Comparison of ENCODE assay signal across 8 cellular contexts in the genomic region with DNA sequence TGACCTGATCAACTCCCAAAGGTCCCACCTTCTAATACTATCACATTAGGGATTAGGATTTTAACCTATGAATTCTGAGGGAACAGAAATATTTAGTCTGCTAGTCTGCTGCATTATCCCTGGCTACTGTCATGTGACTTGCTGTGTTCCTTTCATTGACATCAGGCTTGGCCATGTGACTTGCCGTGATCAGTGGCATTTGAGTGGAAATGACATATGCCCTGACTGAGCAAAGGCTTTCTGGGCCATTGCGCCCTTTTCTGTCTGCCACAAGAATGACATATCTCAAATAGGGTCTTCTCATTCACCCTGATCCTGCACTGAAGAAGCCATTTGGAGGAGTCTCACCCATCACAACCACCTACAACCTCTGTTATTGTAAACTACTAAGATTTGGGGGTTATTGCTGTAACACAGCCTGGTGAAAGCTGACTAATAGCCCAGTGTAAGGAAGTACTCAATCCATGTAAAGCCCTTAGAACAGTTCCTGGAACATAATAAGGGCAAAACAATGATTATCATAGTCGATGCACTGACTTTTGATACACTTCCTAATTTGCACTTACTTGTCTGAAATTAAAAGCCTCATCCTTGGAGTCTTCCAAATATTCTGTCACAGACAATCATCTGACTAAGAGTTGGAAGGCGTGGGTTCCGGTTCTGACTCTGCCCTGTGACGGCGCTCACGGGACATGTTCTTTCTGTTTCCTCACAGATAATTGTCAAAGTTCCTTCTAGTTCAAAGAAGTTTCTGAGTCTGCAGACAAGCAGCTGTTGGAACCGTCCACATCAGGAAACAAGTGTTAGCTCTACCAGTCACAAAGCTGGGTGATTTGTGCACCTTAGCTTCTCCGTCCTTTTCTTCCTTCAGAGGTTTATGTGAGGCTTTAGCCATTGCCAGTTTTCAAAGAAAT. TPM values are rescaled to one million over a fixed set of nuclear protein-coding genes. Genes with fewer than 3 reads are reported as not detected.
A peak's percentile ranks its signal among the peaks of the same experiment; 100 is the strongest.
DNase-seq lines count a peak whose midpoint lies in the region; ATAC-seq, FAIRE-seq and TF ChIP-seq lines count a peak whose summit lies in the region.

No MANE protein-coding gene starts in this region.

- ATAC-seq in A549 (no peak), GM21619 (IDR thresholded peaks at IDR 0.05; ENCODE audit: unreplicated experiment) (peak; percentile 48), lung (ENCODE audit: insufficient read depth, low FRiP score) (peak; percentile 73)

- H3K27me3 ChIP-seq in Peyer's patch (no peaks in the 10 kb centered on the region), lung (ENCODE audit: control insufficient read depth, insufficient read depth) (no peaks in the 10 kb centered on the region)

- no peaks in the 10 kb centered on the region for H3K4me1 ChIP-seq in A549
- H3K4me1 ChIP-seq in Peyer's patch = peaks cover 0 to 5% (median 2%) of the 10 kb centered on the region in 4 donors
- H3K4me1 ChIP-seq in lung (ENCODE audit: control insufficient read depth in 2 of 2, insufficient read depth in 2 of 2, low read length in 2 of 2) = peaks cover 6 to 8% of the 10 kb centered on the region in 2 donors

- intact Hi-C loops in activated naive CD4-positive, alpha-beta T cell treated with anti-CD3 and anti-CD28 coated beads for 36 hours (cut with micrococcal nuclease) = loop anchor here (1.0 to 5.0 kb wide), 7 partner anchors 10 to 324 kb away; no protein-coding TSS in a partner anchor

- H3K4me1 Mint-ChIP-seq in activated naive CD4-positive, alpha-beta T cell treated with anti-CD3 and anti-CD28 coated beads for 36 hours (ENCODE audit: low read depth) = peaks cover 44% of the 10 kb centered on the region

- peak overlapping the region; percentile 25 for H3K4me3 Mint-ChIP-seq in activated naive CD4-positive, alpha-beta T cell treated with anti-CD3 and anti-CD28 coated beads for 36 hours

- H3K4me3 ChIP-seq in A549 = no peak overlapping the region
- no peak overlapping the region for H3K4me3 ChIP-seq in Peyer's patch
- no peak overlapping the region for H3K4me3 ChIP-seq in lung

- H3K9me3 Mint-ChIP-seq in activated naive CD4-positive, alpha-beta T cell treated with anti-CD3 and anti-CD28 coated beads for 36 hours = no peaks in the 10 kb centered on the region

- WGBS in A549 (ENCODE audit: missing lambda C conversion rate) = 60% methylated on average over 10 of the region's 10 CpGs
- 16 to 39% methylated on average over 10 of the region's 10 CpGs for WGBS in lung, 2 donors

- no peaks in the 10 kb centered on the region for H3K36me3 ChIP-seq in Peyer's patch
- no peaks in the 10 kb centered on the region for H3K36me3 ChIP-seq in lung (ENCODE audit: control insufficient read depth in 2 of 2, insufficient read depth in 2 of 2, low read length in 2 of 2)

- TF ChIP-seq EP300 in A549 (IDR thresholded peaks at IDR 0.05) = no peak

- H3K9me3 ChIP-seq in A549 = no peaks in the 10 kb centered on the region
- H3K9me3 ChIP-seq in Peyer's patch = no peaks in the 10 kb centered on the region
- H3K9me3 ChIP-seq in lung (ENCODE audit: control insufficient read depth in 2 of 2, insufficient read depth in 1 of 2, low read length in 1 of 2) = no peaks in the 10 kb centered on the region

- CTCF ChIA-PET in A549 (lab: Yijun Ruan, JAX) = interaction anchor here (0.9 kb wide), 1 partner anchor 763 kb away, joined by 3 read pairs; no protein-coding TSS in a partner anchor
- CTCF ChIA-PET in activated naive CD4-positive, alpha-beta T cell treated with anti-CD3 and anti-CD28 coated beads for 36 hours (lab: Charles Lee) = interaction anchor here (0.6 to 1.0 kb wide), 5 partner anchors 12 to 136 kb away, joined by 3 to 6 read pairs (median 3); no protein-coding TSS in a partner anchor

- TF ChIP-seq POLR2A in A549 (IDR thresholded peaks at IDR 0.05; ENCODE audit: low read length) = no peak
- TF ChIP-seq POLR2A in Peyer's patch (IDR thresholded peaks at IDR 0.05) = peak in 1 of 2 donors; percentile 20

- H3K4me2 ChIP-seq in A549 = no peak overlapping the region

- POLR2A ChIA-PET in A549 (lab: Yijun Ruan, JAX) = no interaction called here

- H3K27ac ChIP-seq in A549 (no peak overlapping the region), Peyer's patch (peak overlapping the region; percentile 11 to 68 (median 46)), lung (ENCODE audit: low read depth in 1 of 2, low read length in 1 of 2) (peak overlapping the region in 1 of 2 donors; percentile 84)

- no peak for FAIRE-seq in A549 (lab: Jason Lieb, UNC)

- no peak for TF ChIP-seq RAD21 in A549 (conservative IDR thresholded peaks at IDR 0.05 in 1 of 2, IDR thresholded peaks at IDR 0.05 in 1 of 2)

- no peak for DNase-seq in A549 (ENCODE audit: low read depth in 1 of 2, low spot score in 1 of 2)
- peak in 2 of 3 donors; percentile 86 to 93 for DNase-seq in Peyer's patch
- DNase-seq in activated naive CD4-positive, alpha-beta T cell treated with anti-CD3 and anti-CD28 coated beads for 36 hours = peak; percentile 86
- DNase-seq in lung (ENCODE audit: low spot score) = peak; percentile 70
- peak; percentile 48 to 51 for DNase-seq in stimulated activated CD8-positive, alpha-beta memory T cell treated with anti-CD3 and anti-CD28 coated beads, Interleukin-7, amount 100 ng/mL, for 4 hours (ENCODE audit: low read depth in 2 of 2)
- no peak for DNase-seq in 8988T
- DNase-seq in NCI-H510A treated with DMSO at 0.1 percent for 48 hours (lab: John Stamatoyannopoulos, UW) = no peak

- H3K27ac Mint-ChIP-seq in activated naive CD4-positive, alpha-beta T cell treated with anti-CD3 and anti-CD28 coated beads for 36 hours = peak overlapping the region; percentile 37

- H3K27me3 Mint-ChIP-seq in activated naive CD4-positive, alpha-beta T cell treated with anti-CD3 and anti-CD28 coated beads for 36 hours (ENCODE audit: low read depth) = no peaks in the 10 kb centered on the region

- TF ChIP-seq CTCF in A549 (IDR thresholded peaks at IDR 0.05) (no peak), Peyer's patch (IDR thresholded peaks at IDR 0.05) (no peak), lung (IDR thresholded peaks at IDR 0.05; ENCODE audit: control extremely low read depth, extremely low read depth) (no peak)

- H3K36me3 Mint-ChIP-seq in activated naive CD4-positive, alpha-beta T cell treated with anti-CD3 and anti-CD28 coated beads for 36 hours (ENCODE audit: low read depth) = no peaks in the 10 kb centered on the region

TF ChIP-seq in A549, 52 proteins besides CTCF, POLR2A, EP300 and RAD21:
- TF ChIP-seq CEBPB (IDR thresholded peaks at IDR 0.05) = no peak
- TF ChIP-seq, protein P1, sequence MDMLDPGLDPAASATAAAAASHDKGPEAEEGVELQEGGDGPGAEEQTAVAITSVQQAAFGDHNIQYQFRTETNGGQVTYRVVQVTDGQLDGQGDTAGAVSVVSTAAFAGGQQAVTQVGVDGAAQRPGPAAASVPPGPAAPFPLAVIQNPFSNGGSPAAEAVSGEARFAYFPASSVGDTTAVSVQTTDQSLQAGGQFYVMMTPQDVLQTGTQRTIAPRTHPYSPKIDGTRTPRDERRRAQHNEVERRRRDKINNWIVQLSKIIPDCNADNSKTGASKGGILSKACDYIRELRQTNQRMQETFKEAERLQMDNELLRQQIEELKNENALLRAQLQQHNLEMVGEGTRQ (IDR thresholded peaks at IDR 0.05) = 0 out of 2 replicates have a peak, but pooled peaks have one; percentile 17

RNA-seq across cellular contexts. Expression of a gene that starts 33.2 kb away (rescaled TPM):
- polyA plus RNA-seq in A549 (2011; rRNA removed) = 0.16 and 0.24 TPM in 2 replicates
- 0.03 TPM in 1 of 2 replicates, not detected in the other for polyA plus RNA-seq in A549 (2012; cell fraction: cytosol; rRNA removed)
- 0.02 TPM in 1 of 2 replicates, not detected in the other for polyA plus RNA-seq in A549 (2012; cell fraction: nucleus; rRNA removed)
- not detected in 3 replicates for polyA plus RNA-seq in A549 (2017; fragmentation: RNase III; extraction: RNeasy Plus Mini Kit Qiagen cat#74134 plus additional on column Dnase treatment)
- 0.19 and 0.21 TPM in 2 replicates for polyA minus RNA-seq in A549 (2011; rRNA and poly(A)+ RNA removed)
- 10 to 100 TPM; 15.4 to 45.4 (median 28.0) TPM for total RNA-seq in Peyer's patch
- total RNA-seq in activated naive CD4-positive, alpha-beta T cell treated with anti-CD3 and anti-CD28 coated beads for 36 hours = 1 to 10 TPM; 6.5 to 6.7 TPM
- 10 to 100 TPM; 30.9 to 62.0 TPM for total RNA-seq in lung
- 10 to 100 TPM; 16.0 to 23.3 TPM for polyA plus RNA-seq in lung

Comparison
In these comparisons a context has a peak if more than half of its experiments do, and no peak if none do; other contexts are left out.
1. ATAC-seq: peak in GM21619 (single experiment) and lung (single experiment); none in A549 (0 of 2).
2. DNase-seq: peak in Peyer's patch (2 of 3), activated naive CD4-positive, alpha-beta T cell treated with anti-CD3 and anti-CD28 coated beads for 36 hours (single experiment), lung (single experiment) and stimulated activated CD8-positive, alpha-beta memory T cell treated with anti-CD3 and anti-CD28 coated beads, Interleukin-7, amount 100 ng/mL, for 4 hours (2 of 2); none in A549 (0 of 2), 8988T (single experiment) and NCI-H510A treated with DMSO at 0.1 percent for 48 hours (single experiment).
3. H3K27ac ChIP-seq: peak in Peyer's patch (4 of 4); none in A549 (0 of 2).